In genomic region chr15:62440731-62441130, GRCh38 we compare ENCODE assay signal across 17 cellular contexts. TPM values are rescaled to one million over a fixed set of nuclear protein-coding genes. Genes with fewer than 3 reads are reported as not detected.
DNase-seq lines count a peak whose midpoint lies in the region; ATAC-seq and TF ChIP-seq lines count a peak whose summit lies in the region.
"Had no signal": no experiment of that assay in that cellular context is flagged by ENCODE, and none has a peak within 500 bp of the region (broad histone marks: within the 10 kb centered on the region; RNA-seq: fewer than 3 reads in every experiment).

No MANE protein-coding gene starts in this region.

- H3K4me2 ChIP-seq in osteoblast (ENCODE audit: insufficient read depth, low read length), result no peak overlapping the region

- DNase-seq in LNCaP clone FGC (ENCODE audit: low read depth) (peak; percentile 78), esophagus squamous epithelium (lab: John Stamatoyannopoulos, UW) (no peak), aorta (no peak), osteoblast (ENCODE audit: insufficient read length, low spot score, missing footprints) (no peak)
- no peak for DNase-seq in activated T-cell treated with anti-CD3 and anti-CD28 coated beads, Interleukin-2, amount 50 U/mL, for 72 hours
- DNase-seq: ACHN, DMS79, Kasumi-1, NCI-H1092 treated with DMSO at 0.1 percent for 48 hours, NCI-H146, NCI-H2081, NCI-H510A, NCI-H748 treated with DMSO at 0.1 percent for 48 hours, OCI-M1, Right ventricle myocardium superior had no signal

- peaks cover 27% of the 10 kb centered on the region for H3K79me2 ChIP-seq in osteoblast (ENCODE audit: insufficient read depth, low read length)

- peaks cover 0 to 2% of the 10 kb centered on the region in 2 donors for H3K9me3 Mint-ChIP-seq in activated T-cell treated with anti-CD3 and anti-CD28 coated beads, Interleukin-2, amount 50 U/mL, for 72 hours

- H4K20me1 ChIP-seq in osteoblast (ENCODE audit: insufficient read depth, low read length), result peaks cover 13% of the 10 kb centered on the region

- peaks cover 0 to 32% (median 10%) of the 10 kb centered on the region in 3 donors for H3K4me1 ChIP-seq in esophagus squamous epithelium
- H3K4me1 ChIP-seq in stomach smooth muscle (ENCODE audit: control insufficient read depth, insufficient read depth, low read length), result peaks cover 32% of the 10 kb centered on the region
- peaks cover 0 to 7% of the 10 kb centered on the region in 2 donors for H3K4me1 ChIP-seq in aorta (ENCODE audit: control insufficient read depth in 1 of 2, insufficient read depth in 2 of 2, low read length in 2 of 2)
- peaks cover 26% of the 10 kb centered on the region for H3K4me1 ChIP-seq in osteoblast (ENCODE audit: insufficient read depth, low read length)

- H3K36me3 ChIP-seq in esophagus squamous epithelium (no peaks in the 10 kb centered on the region), stomach smooth muscle (ENCODE audit: control insufficient read depth in 2 of 2, insufficient read depth in 2 of 2, low read length in 2 of 2) (no peaks in the 10 kb centered on the region), aorta (ENCODE audit: control insufficient read depth in 1 of 2, insufficient read depth in 2 of 2, low read length in 1 of 2) (no peaks in the 10 kb centered on the region), osteoblast (ENCODE audit: insufficient read depth, low read length) (no peaks in the 10 kb centered on the region)

- no peak for ATAC-seq in aorta (ENCODE audit: low FRiP score)
- ATAC-seq in activated T-cell treated with anti-CD3 and anti-CD28 coated beads, Interleukin-2, amount 50 U/mL, for 72 hours (replicated peaks in 1 of 2), result no peak
- no peak for ATAC-seq in HG02973 (IDR thresholded peaks at IDR 0.05; ENCODE audit: unreplicated experiment)

- TF ChIP-seq CTCF in LNCaP clone FGC (IDR thresholded peaks at IDR 0.05; ENCODE audit: control insufficient read depth, extremely low read depth, insufficient read depth) (no peak), esophagus squamous epithelium (IDR thresholded peaks at IDR 0.05) (no peak), osteoblast (IDR thresholded peaks at IDR 0.05; ENCODE audit: extremely low read depth, low read depth, low read length) (no peak)

- no peak overlapping the region for H3K4me3 Mint-ChIP-seq in activated T-cell treated with anti-CD3 and anti-CD28 coated beads, Interleukin-2, amount 50 U/mL, for 72 hours

- no peaks in the 10 kb centered on the region for H3K27me3 Mint-ChIP-seq in activated T-cell treated with anti-CD3 and anti-CD28 coated beads, Interleukin-2, amount 50 U/mL, for 72 hours (ENCODE audit: low read depth)

- H3K27me3 ChIP-seq in esophagus squamous epithelium (no peaks in the 10 kb centered on the region), stomach smooth muscle (ENCODE audit: control insufficient read depth in 1 of 2, insufficient read depth in 2 of 2, low read length in 2 of 2) (no peaks in the 10 kb centered on the region), aorta (ENCODE audit: control insufficient read depth in 1 of 2, insufficient read depth in 2 of 2, low read length in 1 of 2) (no peaks in the 10 kb centered on the region), osteoblast (ENCODE audit: insufficient read depth, low read length) (no peaks in the 10 kb centered on the region)

- H3K4me1 Mint-ChIP-seq in activated T-cell treated with anti-CD3 and anti-CD28 coated beads, Interleukin-2, amount 50 U/mL, for 72 hours (ENCODE audit: low read depth), result no peaks in the 10 kb centered on the region

- no peak for TF ChIP-seq POLR2A in esophagus squamous epithelium (IDR thresholded peaks at IDR 0.05)

- no peak overlapping the region for H3K27ac Mint-ChIP-seq in activated T-cell treated with anti-CD3 and anti-CD28 coated beads, Interleukin-2, amount 50 U/mL, for 72 hours

- WGBS in esophagus squamous epithelium, 2 donors, result 69 to 77% methylated on average over 5 of the region's 5 CpGs
- 12 to 18% methylated on average over 5 of the region's 5 CpGs for WGBS in aorta, 2 donors

- H2AFZ ChIP-seq in osteoblast (ENCODE audit: low read length), result no peak overlapping the region

- no peaks in the 10 kb centered on the region for H3K9me3 ChIP-seq in esophagus squamous epithelium
- no peaks in the 10 kb centered on the region for H3K9me3 ChIP-seq in stomach smooth muscle (ENCODE audit: control insufficient read depth in 2 of 2, low read length in 2 of 2)
- H3K9me3 ChIP-seq in aorta (ENCODE audit: control insufficient read depth, low read length), result no peaks in the 10 kb centered on the region
- H3K9me3 ChIP-seq in osteoblast (ENCODE audit: low read depth, low read length), result no peaks in the 10 kb centered on the region

- intact Hi-C loops in esophagus squamous epithelium (cut with DNase I), result no loop called here
- intact Hi-C loops in aorta (cut with DNase I), result no loop called here

- no peaks in the 10 kb centered on the region for H3K36me3 Mint-ChIP-seq in activated T-cell treated with anti-CD3 and anti-CD28 coated beads, Interleukin-2, amount 50 U/mL, for 72 hours (ENCODE audit: insufficient read depth in 2 of 2)

- H3K27ac ChIP-seq in esophagus squamous epithelium (peak overlapping the region; percentile 12 to 80 (median 66)), stomach smooth muscle (ENCODE audit: low read length) (peak overlapping the region; percentile 49), aorta (ENCODE audit: low read depth in 1 of 2, low read length in 2 of 2) (peak overlapping the region; percentile 37 to 73), osteoblast (ENCODE audit: low read depth, low read length) (no peak overlapping the region)

- H3K4me3 ChIP-seq in LNCaP clone FGC (ENCODE audit: low read depth, low read length), result no peak overlapping the region
- H3K4me3 ChIP-seq in esophagus squamous epithelium, result no peak overlapping the region
- peak overlapping the region; percentile 21 to 52 for H3K4me3 ChIP-seq in stomach smooth muscle (ENCODE audit: low read length in 2 of 2)
- H3K4me3 ChIP-seq in aorta (ENCODE audit: low read length in 2 of 2), result no peak overlapping the region
- no peak overlapping the region for H3K4me3 ChIP-seq in osteoblast (ENCODE audit: insufficient read depth, low read length)

- H3K9ac ChIP-seq in stomach smooth muscle (ENCODE audit: low read length in 2 of 2), result peak overlapping the region; percentile 20 to 62

RNA-seq across cellular contexts. Expression of gene TLN2, which starts 50.4 kb away (rescaled TPM):
- total RNA-seq in esophagus squamous epithelium (10 to 100 TPM in 1 of 4 donors, 1 to 10 TPM in 3; 1.8 to 11.3 (median 4.2) TPM), aorta (10 to 100 TPM; 41.0 to 44.8 TPM), osteoblast (32.6 and 35.9 TPM in 2 replicates)
- polyA plus RNA-seq in aorta, result 10 to 100 TPM in 1 of 2 donors, 1 to 10 TPM in 1; 4.9 to 18.3 TPM
- 1 to 10 TPM; 1.4 to 3.5 TPM for total RNA-seq in activated T-cell treated with anti-CD3 and anti-CD28 coated beads, Interleukin-2, amount 50 U/mL, for 72 hours

Comparison
In these comparisons a context has a peak if more than half of its experiments do, and no peak if none do; other contexts are left out.
1. H3K4me3 ChIP-seq: peak in stomach smooth muscle (2 of 2); none in LNCaP clone FGC (single experiment), esophagus squamous epithelium (0 of 4), aorta (0 of 2) and osteoblast (single experiment).